In genomic region chr2:189657867-189658266, GRCh38 we compare ENCODE assay signal across 8 cellular contexts. TPM values are rescaled to one million over a fixed set of nuclear protein-coding genes. Genes with fewer than 3 reads are reported as not detected.
A peak's percentile ranks its signal among the peaks of the same experiment; 100 is the strongest.
DNase-seq lines count a peak whose midpoint lies in the region; ATAC-seq and TF ChIP-seq lines count a peak whose summit lies in the region.

No MANE protein-coding gene starts in this region.

- no peak for TF ChIP-seq EP300 in tibial nerve (IDR thresholded peaks at IDR 0.05)

- WGBS in esophagus squamous epithelium, 2 donors = 53 to 58% methylated on average over 5 of the region's 5 CpGs
- 61 to 69% methylated on average over 5 of the region's 5 CpGs for WGBS in tibial nerve, 2 donors

- H3K9me3 ChIP-seq in esophagus squamous epithelium (no peaks in the 10 kb centered on the region), vagina (no peaks in the 10 kb centered on the region), tibial nerve (no peaks in the 10 kb centered on the region)

- H3K36me3 ChIP-seq in esophagus squamous epithelium (no peaks in the 10 kb centered on the region), vagina (no peaks in the 10 kb centered on the region), tibial nerve (no peaks in the 10 kb centered on the region)

- no peak overlapping the region for H3K4me3 ChIP-seq in esophagus squamous epithelium
- H3K4me3 ChIP-seq in vagina = no peak overlapping the region
- H3K4me3 ChIP-seq in tibial nerve = no peak overlapping the region

- TF ChIP-seq CTCF in esophagus squamous epithelium (IDR thresholded peaks at IDR 0.05) = no peak
- TF ChIP-seq CTCF in vagina (IDR thresholded peaks at IDR 0.05) = no peak
- no peak for TF ChIP-seq CTCF in tibial nerve (IDR thresholded peaks at IDR 0.05)

- TF ChIP-seq POLR2A in esophagus squamous epithelium (IDR thresholded peaks at IDR 0.05) (no peak), vagina (IDR thresholded peaks at IDR 0.05) (no peak), tibial nerve (IDR thresholded peaks at IDR 0.05) (no peak)

- H3K27ac ChIP-seq in esophagus squamous epithelium (peak overlapping the region in 3 of 4 donors; percentile 9 to 47 (median 14)), vagina (no peak overlapping the region), tibial nerve (peak overlapping the region in 1 of 4 donors; percentile 21)

- DNase-seq in SKM-1 (lab: John Stamatoyannopoulos, UW; ENCODE audit: unreplicated experiment) = peak; percentile 11
- DNase-seq in esophagus squamous epithelium (lab: John Stamatoyannopoulos, UW) = no peak
- no peak for DNase-seq in vagina (ENCODE audit: extremely low spot score in 2 of 2)
- DNase-seq in tibial nerve (ENCODE audit: low spot score in 2 of 2) = no peak
- DNase-seq in cerebellar nuclear complex (lab: John Stamatoyannopoulos, UW) = no peak
- no peak for DNase-seq in NCI-H2107 treated with DMSO at 0.1 percent for 48 hours (lab: John Stamatoyannopoulos, UW; ENCODE audit: unreplicated experiment)

- H3K27me3 ChIP-seq in esophagus squamous epithelium = no peaks in the 10 kb centered on the region
- no peaks in the 10 kb centered on the region for H3K27me3 ChIP-seq in vagina
- no peaks in the 10 kb centered on the region for H3K27me3 ChIP-seq in tibial nerve

- ATAC-seq in GM18502 (IDR thresholded peaks at IDR 0.05; ENCODE audit: poor library complexity, unreplicated experiment) = peak; percentile 50
- peak; percentile 27 for ATAC-seq in HG02798 (IDR thresholded peaks at IDR 0.05; ENCODE audit: poor library complexity, unreplicated experiment)

- intact Hi-C loops in esophagus squamous epithelium (cut with DNase I) (no loop called here), vagina (cut with DNase I) (no loop called here)

- H3K4me1 ChIP-seq in esophagus squamous epithelium (peaks cover 0 to 15% (median 9%) of the 10 kb centered on the region in 3 donors), vagina (peaks cover 10% of the 10 kb centered on the region), tibial nerve (peaks cover 0 to 13% (median 7%) of the 10 kb centered on the region in 4 donors)

RNA-seq across cellular contexts. Expression of gene ASNSD1, which starts 3.4 kb away (rescaled TPM):
- total RNA-seq in esophagus squamous epithelium = 10 to 100 TPM; 32.4 to 72.0 (median 38.0) TPM
- total RNA-seq in vagina = 44.7 TPM
- total RNA-seq in tibial nerve = 10 to 100 TPM; 42.6 to 66.6 (median 53.4) TPM

RNA-seq across cellular contexts. Expression of gene ANKAR, which starts 16.6 kb away (rescaled TPM):
- 10 to 100 TPM in 1 of 4 donors, 1 to 10 TPM in 3; 1.4 to 10.7 (median 1.9) TPM for total RNA-seq in esophagus squamous epithelium
- total RNA-seq in vagina = 17.4 TPM
- total RNA-seq in tibial nerve = 10 to 100 TPM; 14.9 to 38.8 (median 27.8) TPM
